ENCODE assay signal across 10 cellular contexts in the genomic region with DNA sequence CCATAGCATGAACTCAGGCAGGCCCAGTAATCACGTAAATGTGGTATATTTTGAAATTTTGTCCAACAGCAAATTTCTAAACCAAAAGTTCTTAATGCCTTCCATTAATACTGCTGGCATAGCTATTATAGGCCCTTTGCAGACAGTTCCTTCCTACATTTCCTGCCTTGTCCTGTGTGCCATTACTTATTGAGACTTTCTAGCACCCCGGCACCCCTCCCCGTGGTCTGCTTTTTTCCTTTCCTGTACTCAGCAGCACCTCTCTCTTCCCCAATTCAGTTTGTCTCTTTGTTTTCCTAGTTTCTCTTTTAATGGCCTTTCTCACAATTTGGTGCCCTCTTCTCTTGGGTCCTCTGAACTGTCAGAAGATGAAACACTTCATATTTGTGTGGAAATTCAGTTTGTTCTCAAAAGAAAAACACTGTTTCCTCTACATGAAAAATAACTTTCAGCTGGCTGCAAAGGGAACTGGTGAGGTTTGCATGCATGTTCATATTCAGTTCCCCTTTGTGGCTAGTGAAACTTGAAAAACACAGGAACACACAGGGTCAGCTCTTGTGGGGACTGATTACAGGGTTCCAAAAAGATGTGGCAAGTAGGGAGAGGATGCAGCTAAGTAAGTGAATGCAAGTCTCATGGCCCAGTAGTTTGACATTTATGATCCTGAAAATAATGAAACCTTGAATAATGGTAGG. TPM values are rescaled to one million over a fixed set of nuclear protein-coding genes. Genes with fewer than 3 reads are reported as not detected.
DNase-seq lines count a peak whose midpoint lies in the region; ATAC-seq and TF ChIP-seq lines count a peak whose summit lies in the region.
"Had no signal": no experiment of that assay in that cellular context is flagged by ENCODE, and none has a peak within 500 bp of the region (broad histone marks: within the 10 kb centered on the region; RNA-seq: fewer than 3 reads in every experiment).

No MANE protein-coding gene starts in this region.

- no peak for TF ChIP-seq POLR2A in sigmoid colon (IDR thresholded peaks at IDR 0.05)

- TF ChIP-seq CTCF in CD4-positive, alpha-beta T cell (IDR thresholded peaks at IDR 0.05) = no peak
- TF ChIP-seq CTCF in foreskin fibroblast (IDR thresholded peaks at IDR 0.05; ENCODE audit: low read depth, low read length) = no peak
- TF ChIP-seq CTCF in sigmoid colon (IDR thresholded peaks at IDR 0.05) = no peak
- no peak for TF ChIP-seq CTCF in Calu3 (IDR thresholded peaks at IDR 0.05; ENCODE audit: unreplicated experiment)

- 54 to 90% methylated on average over 3 of the region's 3 CpGs for WGBS in sigmoid colon, 2 donors

- no peak for TF ChIP-seq EP300 in sigmoid colon (IDR thresholded peaks at IDR 0.05)

- no peaks in the 10 kb centered on the region for H3K9me3 ChIP-seq in CD4-positive, alpha-beta T cell (ENCODE audit: control insufficient read depth, low read length)
- H3K9me3 ChIP-seq in sigmoid colon = no peaks in the 10 kb centered on the region
- H3K9me3 ChIP-seq: thoracic aorta had no signal

- no peak overlapping the region for H3K4me3 ChIP-seq in foreskin fibroblast (ENCODE audit: low read depth in 1 of 2, low read length in 2 of 2)
- H3K4me3 ChIP-seq in sigmoid colon = no peak overlapping the region
- H3K4me3 ChIP-seq: thoracic aorta had no signal

- H3K27me3 Mint-ChIP-seq in CD4-positive, alpha-beta T cell = no peaks in the 10 kb centered on the region
- no peaks in the 10 kb centered on the region for H3K27me3 Mint-ChIP-seq in activated naive CD8-positive, alpha-beta T cell treated with anti-CD3 and anti-CD28 coated beads for 36 hours
- H3K27me3 Mint-ChIP-seq in Calu3 (ENCODE audit: unreplicated experiment) = no peaks in the 10 kb centered on the region

- intact Hi-C loops in CD4-positive, alpha-beta T cell (cut with DNase I, micrococcal nuclease) = no loop called here
- intact Hi-C loops in sigmoid colon (cut with DNase I) (no loop called here), Calu3 (cut with micrococcal nuclease; ENCODE audit: unreplicated experiment) (no loop called here)

- H3K9me3 Mint-ChIP-seq in CD4-positive, alpha-beta T cell = no peaks in the 10 kb centered on the region
- no peaks in the 10 kb centered on the region for H3K9me3 Mint-ChIP-seq in activated naive CD8-positive, alpha-beta T cell treated with anti-CD3 and anti-CD28 coated beads for 36 hours
- no peaks in the 10 kb centered on the region for H3K9me3 Mint-ChIP-seq in Calu3 (ENCODE audit: low read depth, unreplicated experiment)

- H3K4me1 ChIP-seq in sigmoid colon = no peaks in the 10 kb centered on the region

- CTCF ChIA-PET in CD4-positive, alpha-beta T cell (lab: Charles Lee) = no interaction called here
- CTCF ChIA-PET in Calu3 (lab: Charles Lee) = no interaction called here

- H3K4me3 Mint-ChIP-seq in CD4-positive, alpha-beta T cell = peak overlapping the region; percentile 34
- peak overlapping the region; percentile 26 for H3K4me3 Mint-ChIP-seq in activated naive CD8-positive, alpha-beta T cell treated with anti-CD3 and anti-CD28 coated beads for 36 hours
- no peak overlapping the region for H3K4me3 Mint-ChIP-seq in Calu3 (ENCODE audit: low read depth, unreplicated experiment)

- no TSS peak for BruUV-seq in Calu3 (replicated peaks; lab: Mats Ljungman, UMichigan)

- POLR2A ChIA-PET in CD4-positive, alpha-beta T cell (lab: Charles Lee) = interaction anchor here (1.2 to 1.3 kb wide), 2 partner anchors 9 to 26 kb away, joined by 3 read pairs; no protein-coding TSS in a partner anchor

- H3K27ac ChIP-seq in CD4-positive, alpha-beta T cell (ENCODE audit: low read depth, low read length) = no peak overlapping the region
- no peak overlapping the region for H3K27ac ChIP-seq in sigmoid colon

- H3K27ac Mint-ChIP-seq in CD4-positive, alpha-beta T cell = peak overlapping the region; percentile 73
- H3K27ac Mint-ChIP-seq in activated naive CD8-positive, alpha-beta T cell treated with anti-CD3 and anti-CD28 coated beads for 36 hours = peak overlapping the region; percentile 78
- H3K27ac Mint-ChIP-seq in Calu3 (ENCODE audit: unreplicated experiment) = no peak overlapping the region

- peaks cover 40% of the 10 kb centered on the region for H3K4me1 Mint-ChIP-seq in CD4-positive, alpha-beta T cell (ENCODE audit: low read depth)
- H3K4me1 Mint-ChIP-seq in activated naive CD8-positive, alpha-beta T cell treated with anti-CD3 and anti-CD28 coated beads for 36 hours = peaks cover 35% of the 10 kb centered on the region
- H3K4me1 Mint-ChIP-seq in Calu3 (ENCODE audit: low read depth, unreplicated experiment) = no peaks in the 10 kb centered on the region

- H3K36me3 ChIP-seq in sigmoid colon = no peaks in the 10 kb centered on the region
- H3K36me3 ChIP-seq: thoracic aorta had no signal

- no peak for DNase-seq in CD4-positive, alpha-beta T cell
- no peak for DNase-seq in activated naive CD8-positive, alpha-beta T cell treated with anti-CD3 and anti-CD28 coated beads for 36 hours
- DNase-seq in foreskin fibroblast (no peak), NCI-H2029 (lab: John Stamatoyannopoulos, UW) (no peak), sigmoid colon (no peak), Calu3 (no peak)

- H3K36me3 Mint-ChIP-seq in CD4-positive, alpha-beta T cell (ENCODE audit: low read depth) = peaks cover 21% of the 10 kb centered on the region
- H3K36me3 Mint-ChIP-seq in activated naive CD8-positive, alpha-beta T cell treated with anti-CD3 and anti-CD28 coated beads for 36 hours = peaks cover 13% of the 10 kb centered on the region
- H3K36me3 Mint-ChIP-seq in Calu3 (ENCODE audit: insufficient read depth, unreplicated experiment) = no peaks in the 10 kb centered on the region

- H3K27me3 ChIP-seq in CD4-positive, alpha-beta T cell (ENCODE audit: control insufficient read depth, insufficient read depth, low read length) = no peaks in the 10 kb centered on the region
- no peaks in the 10 kb centered on the region for H3K27me3 ChIP-seq in sigmoid colon

- ATAC-seq in CD4-positive, alpha-beta T cell (ENCODE audit: poor library complexity) = no peak
- ATAC-seq in GM19372 (IDR thresholded peaks at IDR 0.05; ENCODE audit: low read depth, unreplicated experiment) = peak; percentile 84
- ATAC-seq in HG03342 (IDR thresholded peaks at IDR 0.05; ENCODE audit: unreplicated experiment) = peak; percentile 81

RNA-seq across cellular contexts. Expression of a gene that starts 17.1 kb away (rescaled TPM):
- total RNA-seq in CD4-positive, alpha-beta T cell = not detected
- total RNA-seq in activated naive CD8-positive, alpha-beta T cell treated with anti-CD3 and anti-CD28 coated beads for 36 hours = 1 to 10 TPM; 1.0 to 1.4 TPM
- total RNA-seq in sigmoid colon = 10 to 100 TPM in 3 of 4 donors, 1 to 10 TPM in 1; 7.5 to 22.8 (median 10.6) TPM
- 10 to 100 TPM in 2 of 3 donors, 1 to 10 TPM in 1; 4.6 to 27.7 (median 10.2) TPM for polyA plus RNA-seq in sigmoid colon
- not detected in 2 replicates for total RNA-seq in Calu3 (2022)
- total RNA-seq: RPMI7951 had no signal

RNA-seq across cellular contexts. Expression of a gene that starts 18.2 kb away (rescaled TPM):
- total RNA-seq in CD4-positive, alpha-beta T cell = not detected
- total RNA-seq in activated naive CD8-positive, alpha-beta T cell treated with anti-CD3 and anti-CD28 coated beads for 36 hours = under 1 TPM; 0.12 to 0.14 TPM
- 1 to 10 TPM in 1 of 4 donors, under 1 TPM in 2, not detected in 1; 0.16 to 1.4 (median 0.41) TPM for total RNA-seq in sigmoid colon
- polyA plus RNA-seq in sigmoid colon = 1 to 10 TPM in 1 of 3 donors, under 1 TPM in 2; under 0.01 to 2.1 (median 0.57) TPM
- not detected in 2 replicates for total RNA-seq in Calu3 (2022)
- total RNA-seq: RPMI7951 had no signal
